Comparison of ENCODE assay signal across 8 cellular contexts in genomic region chr5:140710899-140711552, GRCh38. TPM values are rescaled to one million over a fixed set of nuclear protein-coding genes. Genes with fewer than 3 reads are reported as not detected.
DNase-seq lines count a peak whose midpoint lies in the region; ATAC-seq and TF ChIP-seq lines count a peak whose summit lies in the region.

No MANE protein-coding gene starts in this region.

- H3K36me3 Mint-ChIP-seq in activated naive CD4-positive, alpha-beta T cell treated with anti-CD3 and anti-CD28 coated beads, Interleukin-2, amount 50 U/mL, for 72 hours = peaks cover 0 to 5% of the 10 kb centered on the region in 2 donors

- H3K36me3 ChIP-seq in MG63 (peaks cover 13% of the 10 kb centered on the region), suprapubic skin (peaks cover 14% of the 10 kb centered on the region)

- TF ChIP-seq EP300 in suprapubic skin (IDR thresholded peaks at IDR 0.05) = no peak

- DNase-seq in ELF-1 (ENCODE audit: low read depth, low spot score) (peak; percentile 96), HCEC 1CT (peak; percentile 92), MG63 (peak; percentile 96), SK-N-DZ (ENCODE audit: low spot score) (peak; percentile 90), glomerular visceral epithelial cell (ENCODE audit: extremely low spot score) (peak; percentile 99), occipital lobe (lab: John Stamatoyannopoulos, UW) (peak; percentile 25), suprapubic skin (ENCODE audit: low spot score in 2 of 2) (peak; percentile 91 to 92)
- DNase-seq in activated naive CD4-positive, alpha-beta T cell treated with anti-CD3 and anti-CD28 coated beads, Interleukin-2, amount 50 U/mL, for 72 hours (ENCODE audit: low spot score in 2 of 2) = peak; percentile 89 to 90

- no peaks in the 10 kb centered on the region for H3K9me3 Mint-ChIP-seq in activated naive CD4-positive, alpha-beta T cell treated with anti-CD3 and anti-CD28 coated beads, Interleukin-2, amount 50 U/mL, for 72 hours

- H3K27ac ChIP-seq in suprapubic skin = peak overlapping the region; percentile 82

- ATAC-seq in activated naive CD4-positive, alpha-beta T cell treated with anti-CD3 and anti-CD28 coated beads, Interleukin-2, amount 50 U/mL, for 72 hours = peak; percentile 91 to 94

- no peaks in the 10 kb centered on the region for H3K9me3 ChIP-seq in MG63
- no peaks in the 10 kb centered on the region for H3K9me3 ChIP-seq in suprapubic skin

- peak overlapping the region; percentile 69 for H3K4me3 ChIP-seq in MG63
- H3K4me3 ChIP-seq in suprapubic skin = peak overlapping the region; percentile 63

- peak overlapping the region; percentile 97 to 100 for H3K27ac Mint-ChIP-seq in activated naive CD4-positive, alpha-beta T cell treated with anti-CD3 and anti-CD28 coated beads, Interleukin-2, amount 50 U/mL, for 72 hours

- H3K4me1 ChIP-seq in suprapubic skin = peaks cover 8% of the 10 kb centered on the region

- peak in 1 of 2 donors; percentile 33 for TF ChIP-seq POLR2A in suprapubic skin (IDR thresholded peaks at IDR 0.05)

- under 1% methylated on average over 27 of the region's 27 CpGs for WGBS in suprapubic skin

- no peak for TF ChIP-seq CTCF in suprapubic skin (IDR thresholded peaks at IDR 0.05)

- H3K27me3 ChIP-seq in MG63 (no peaks in the 10 kb centered on the region), suprapubic skin (no peaks in the 10 kb centered on the region)

RNA-seq across cellular contexts. Expression of gene ZMAT2, which starts 10.8 kb away (rescaled TPM):
- 72.7 and 90.9 TPM in 2 replicates for total RNA-seq in MG63 (2014; rRNA removed; shearing (Covaris generic); ENCODE audit: low replicate concordance)
- 68.1 and 77.7 TPM in 2 replicates for polyA plus RNA-seq in SK-N-DZ (2014; cell fraction: cytosol; rRNA removed)
- 48.5 and 50.2 TPM in 2 replicates for polyA plus RNA-seq in SK-N-DZ (2014; cell fraction: nucleus; rRNA removed)
- 10 to 100 TPM; 50.9 to 72.1 TPM for total RNA-seq in activated naive CD4-positive, alpha-beta T cell treated with anti-CD3 and anti-CD28 coated beads, Interleukin-2, amount 50 U/mL, for 72 hours
- total RNA-seq in occipital lobe (47.1 TPM), suprapubic skin (10 to 100 TPM; 18.2 to 36.3 (median 28.0) TPM)

RNA-seq across cellular contexts. Expression of gene HARS2, which starts 19.8 kb away (rescaled TPM):
- 41.8 and 50.1 TPM in 2 replicates for total RNA-seq in MG63 (2014; rRNA removed; shearing (Covaris generic); ENCODE audit: low replicate concordance)
- 44.4 and 52.5 TPM in 2 replicates for polyA plus RNA-seq in SK-N-DZ (2014; cell fraction: cytosol; rRNA removed)
- 85.7 and 91.0 TPM in 2 replicates for polyA plus RNA-seq in SK-N-DZ (2014; cell fraction: nucleus; rRNA removed)
- total RNA-seq in activated naive CD4-positive, alpha-beta T cell treated with anti-CD3 and anti-CD28 coated beads, Interleukin-2, amount 50 U/mL, for 72 hours = 10 to 100 TPM; 29.8 to 34.1 TPM
- total RNA-seq in occipital lobe (31.0 TPM), suprapubic skin (10 to 100 TPM; 21.0 to 57.0 (median 35.1) TPM)

RNA-seq across cellular contexts. Expression of gene HARS1, which starts 19.9 kb away (rescaled TPM):
- 96.9 and 116 TPM in 2 replicates for total RNA-seq in MG63 (2014; rRNA removed; shearing (Covaris generic); ENCODE audit: low replicate concordance)
- polyA plus RNA-seq in SK-N-DZ (2014; cell fraction: cytosol; rRNA removed) = 55.3 and 57.6 TPM in 2 replicates
- polyA plus RNA-seq in SK-N-DZ (2014; cell fraction: nucleus; rRNA removed) = 114 and 129 TPM in 2 replicates
- 10 to 100 TPM; 78.9 to 94.6 TPM for total RNA-seq in activated naive CD4-positive, alpha-beta T cell treated with anti-CD3 and anti-CD28 coated beads, Interleukin-2, amount 50 U/mL, for 72 hours
- total RNA-seq in occipital lobe = 70.7 TPM
- 10 to 100 TPM; 73.3 to 87.0 (median 79.2) TPM for total RNA-seq in suprapubic skin

RNA-seq across cellular contexts. Expression of gene DND1, which starts 37.6 kb away (rescaled TPM):
- 0.94 TPM in 1 of 2 replicates, not detected in the other for total RNA-seq in MG63 (2014; rRNA removed; shearing (Covaris generic); ENCODE audit: low replicate concordance)
- polyA plus RNA-seq in SK-N-DZ (2014; cell fraction: cytosol; rRNA removed) = 4.0 and 4.8 TPM in 2 replicates
- 34.3 and 49.4 TPM in 2 replicates for polyA plus RNA-seq in SK-N-DZ (2014; cell fraction: nucleus; rRNA removed)
- 1 to 10 TPM in 1 of 2 donors, under 1 TPM in 1; 0.82 to 3.4 TPM for total RNA-seq in activated naive CD4-positive, alpha-beta T cell treated with anti-CD3 and anti-CD28 coated beads, Interleukin-2, amount 50 U/mL, for 72 hours
- total RNA-seq in occipital lobe = 0.31 TPM
- total RNA-seq in suprapubic skin = 1 to 10 TPM in 3 of 4 donors, under 1 TPM in 1; 0.98 to 3.5 (median 2.6) TPM

RNA-seq across cellular contexts. Expression of gene WDR55, which starts 46.3 kb away (rescaled TPM):
- 28.8 and 38.9 TPM in 2 replicates for total RNA-seq in MG63 (2014; rRNA removed; shearing (Covaris generic); ENCODE audit: low replicate concordance)
- 17.8 and 21.8 TPM in 2 replicates for polyA plus RNA-seq in SK-N-DZ (2014; cell fraction: cytosol; rRNA removed)
- polyA plus RNA-seq in SK-N-DZ (2014; cell fraction: nucleus; rRNA removed) = 24.7 and 34.4 TPM in 2 replicates
- 10 to 100 TPM; 32.5 to 36.3 TPM for total RNA-seq in activated naive CD4-positive, alpha-beta T cell treated with anti-CD3 and anti-CD28 coated beads, Interleukin-2, amount 50 U/mL, for 72 hours
- 14.2 TPM for total RNA-seq in occipital lobe
- total RNA-seq in suprapubic skin = 10 to 100 TPM; 15.7 to 41.5 (median 22.8) TPM

Comparison
In these comparisons a context has a peak if more than half of its experiments do, and no peak if none do; other contexts are left out.
1. Peak in every context shown above with its lines: DNase-seq, ATAC-seq, H3K4me3 ChIP-seq and H3K27ac ChIP-seq.
2. DNase-seq: peak in every context shown above with its lines; median percentile 99 in glomerular visceral epithelial cell; 96 in ELF-1; 96 in MG63; 92 in HCEC 1CT; 92 in suprapubic skin; 90 in SK-N-DZ; 90 in activated naive CD4-positive, alpha-beta T cell treated with anti-CD3 and anti-CD28 coated beads, Interleukin-2, amount 50 U/mL, for 72 hours; 25 in occipital lobe.